In genomic region chr3:126936853-126937395, GRCh38 we compare ENCODE assay signal across 1 cellular context.
TF ChIP-seq lines count a peak whose summit lies in the region.

No MANE protein-coding gene starts in this region.

TF ChIP-seq in WTC11, 78 proteins besides CTCF, POLR2A, EP300 and RAD21 (continued from another document):
- TF ChIP-seq, protein P1, sequence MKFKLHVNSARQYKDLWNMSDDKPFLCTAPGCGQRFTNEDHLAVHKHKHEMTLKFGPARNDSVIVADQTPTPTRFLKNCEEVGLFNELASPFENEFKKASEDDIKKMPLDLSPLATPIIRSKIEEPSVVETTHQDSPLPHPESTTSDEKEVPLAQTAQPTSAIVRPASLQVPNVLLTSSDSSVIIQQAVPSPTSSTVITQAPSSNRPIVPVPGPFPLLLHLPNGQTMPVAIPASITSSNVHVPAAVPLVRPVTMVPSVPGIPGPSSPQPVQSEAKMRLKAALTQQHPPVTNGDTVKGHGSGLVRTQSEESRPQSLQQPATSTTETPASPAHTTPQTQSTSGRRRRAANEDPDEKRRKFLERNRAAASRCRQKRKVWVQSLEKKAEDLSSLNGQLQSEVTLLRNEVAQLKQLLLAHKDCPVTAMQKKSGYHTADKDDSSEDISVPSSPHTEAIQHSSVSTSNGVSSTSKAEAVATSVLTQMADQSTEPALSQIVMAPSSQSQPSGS (CRISPR knock-in tag; IDR thresholded peaks at IDR 0.05; ENCODE audit: borderline replicate concordance, low read depth), result no peak
- TF ChIP-seq GABPB1 (CRISPR knock-in tag; IDR thresholded peaks at IDR 0.05) (no peak), ETV6 (CRISPR knock-in tag; IDR thresholded peaks at IDR 0.05) (no peak), AR (CRISPR knock-in tag; IDR thresholded peaks at IDR 0.05) (no peak)
- TF ChIP-seq, protein P2, sequence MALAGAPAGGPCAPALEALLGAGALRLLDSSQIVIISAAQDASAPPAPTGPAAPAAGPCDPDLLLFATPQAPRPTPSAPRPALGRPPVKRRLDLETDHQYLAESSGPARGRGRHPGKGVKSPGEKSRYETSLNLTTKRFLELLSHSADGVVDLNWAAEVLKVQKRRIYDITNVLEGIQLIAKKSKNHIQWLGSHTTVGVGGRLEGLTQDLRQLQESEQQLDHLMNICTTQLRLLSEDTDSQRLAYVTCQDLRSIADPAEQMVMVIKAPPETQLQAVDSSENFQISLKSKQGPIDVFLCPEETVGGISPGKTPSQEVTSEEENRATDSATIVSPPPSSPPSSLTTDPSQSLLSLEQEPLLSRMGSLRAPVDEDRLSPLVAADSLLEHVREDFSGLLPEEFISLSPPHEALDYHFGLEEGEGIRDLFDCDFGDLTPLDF (CRISPR knock-in tag; IDR thresholded peaks at IDR 0.05), result no peak
TF ChIP-seq in WTC11: peak in this region for 0.
